ENCODE assay signal across 1 cellular context in the genomic region with DNA sequence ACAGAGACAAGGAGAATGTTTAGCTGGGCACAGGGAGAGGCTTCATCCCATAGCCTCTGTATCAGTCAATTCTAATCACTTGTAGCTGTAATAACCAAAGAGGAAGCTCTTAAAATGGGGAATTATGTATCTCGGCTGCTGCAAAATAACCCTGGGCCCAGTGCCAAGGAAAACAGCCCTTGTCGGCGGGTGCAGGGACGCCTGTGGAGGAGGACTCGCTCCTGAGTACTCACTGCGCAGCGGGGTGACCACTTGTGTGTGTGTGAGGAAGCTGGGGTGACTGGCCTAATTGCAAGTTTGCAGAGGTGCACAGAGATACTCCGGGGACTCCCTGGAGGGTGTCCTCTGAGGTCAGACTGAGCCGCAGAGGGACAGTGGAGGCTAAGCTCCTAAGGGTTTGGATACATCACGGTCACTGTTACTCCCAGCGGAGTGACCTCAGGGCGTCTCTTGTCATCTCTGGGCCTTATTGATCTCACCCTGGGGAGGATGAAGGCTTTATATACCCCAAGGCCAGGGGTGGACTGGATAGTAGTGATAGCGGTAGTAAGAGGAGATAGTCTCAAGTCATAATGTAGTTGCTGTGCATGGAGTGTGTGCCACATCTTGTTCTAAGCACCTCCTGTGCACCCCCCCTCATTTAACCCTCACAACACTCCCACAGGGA.
TF ChIP-seq lines count a peak whose summit lies in the region.

No MANE protein-coding gene starts in this region.

TF ChIP-seq in IMR-90, 13 proteins besides CTCF, POLR2A, EP300 and RAD21 (continued from another document):
- TF ChIP-seq RFX5 (IDR thresholded peaks at IDR 0.05; ENCODE audit: low read depth, low read length) (no peak), SMC3 (IDR thresholded peaks at IDR 0.05; ENCODE audit: low read depth, low read length) (no peak), RCOR1 (IDR thresholded peaks at IDR 0.05; ENCODE audit: insufficient replicate concordance, low read length) (no peak), FOS (IDR thresholded peaks at IDR 0.05; ENCODE audit: low read depth, low read length) (no peak), MAFK (IDR thresholded peaks at IDR 0.05; ENCODE audit: low read depth, low read length) (no peak), MXI1 (IDR thresholded peaks at IDR 0.05; ENCODE audit: borderline replicate concordance, low read depth, low read length) (no peak), CEBPB (IDR thresholded peaks at IDR 0.05; ENCODE audit: low read depth, low read length) (no peak), CHD1 (IDR thresholded peaks at IDR 0.05; ENCODE audit: low read depth, low read length) (no peak)
- TF ChIP-seq, protein P1, sequence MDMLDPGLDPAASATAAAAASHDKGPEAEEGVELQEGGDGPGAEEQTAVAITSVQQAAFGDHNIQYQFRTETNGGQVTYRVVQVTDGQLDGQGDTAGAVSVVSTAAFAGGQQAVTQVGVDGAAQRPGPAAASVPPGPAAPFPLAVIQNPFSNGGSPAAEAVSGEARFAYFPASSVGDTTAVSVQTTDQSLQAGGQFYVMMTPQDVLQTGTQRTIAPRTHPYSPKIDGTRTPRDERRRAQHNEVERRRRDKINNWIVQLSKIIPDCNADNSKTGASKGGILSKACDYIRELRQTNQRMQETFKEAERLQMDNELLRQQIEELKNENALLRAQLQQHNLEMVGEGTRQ (IDR thresholded peaks at IDR 0.05; ENCODE audit: low read depth, low read length): no peak
